Comparison of ENCODE assay signal across 1 cellular context in the genomic region with DNA sequence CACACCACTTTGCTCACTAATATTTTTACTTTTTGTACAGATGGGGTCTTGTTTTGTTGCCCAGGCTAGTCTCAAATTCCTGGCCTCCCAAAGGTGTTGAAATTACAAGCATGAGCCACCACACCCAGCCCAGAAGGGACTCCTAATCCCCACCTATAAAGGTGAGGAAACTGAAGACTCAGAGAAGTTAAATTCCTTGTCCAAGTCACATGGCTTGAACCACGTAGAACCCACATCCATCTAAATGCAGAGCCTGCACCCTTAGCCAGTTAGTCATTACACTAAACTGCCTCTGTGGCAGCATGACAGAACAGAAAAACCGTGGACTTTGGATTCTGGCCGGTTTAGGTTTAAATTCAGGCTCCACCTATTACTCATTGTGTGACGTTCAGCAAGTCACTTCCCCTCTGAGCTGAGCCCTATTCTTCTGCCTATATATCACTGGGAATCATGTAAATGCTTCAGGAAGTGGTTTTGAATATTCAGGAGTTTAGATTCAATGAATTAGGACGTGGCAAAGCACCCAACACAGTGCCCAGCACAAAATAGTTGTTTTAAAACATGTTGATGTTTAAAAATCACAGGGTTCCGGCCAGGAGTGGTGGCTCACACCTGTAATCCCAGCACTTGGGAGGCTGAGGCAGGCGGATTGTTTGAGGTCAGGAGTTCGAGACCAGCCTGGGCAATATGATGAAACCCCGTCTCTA.
TF ChIP-seq lines count a peak whose summit lies in the region.

No MANE protein-coding gene starts in this region.

TF ChIP-seq in HepG2, 621 proteins besides CTCF, POLR2A, EP300 and RAD21 (continued from another document and continues in another):
- no peak for TF ChIP-seq RFXAP (CRISPR knock-in tag; IDR thresholded peaks at IDR 0.05; ENCODE audit: borderline replicate concordance)
- TF ChIP-seq GRHL1 (CRISPR knock-in tag; conservative IDR thresholded peaks at IDR 0.05) = no peak
- no peak for TF ChIP-seq ZNF30 (CRISPR knock-in tag; IDR thresholded peaks at IDR 0.05)
- TF ChIP-seq SNAI1 (CRISPR knock-in tag; IDR thresholded peaks at IDR 0.05; ENCODE audit: borderline replicate concordance) = no peak
- TF ChIP-seq ZNF570 (CRISPR knock-in tag; IDR thresholded peaks at IDR 0.05; ENCODE audit: borderline replicate concordance) = no peak
- no peak for TF ChIP-seq ZBTB46 (CRISPR knock-in tag; IDR thresholded peaks at IDR 0.05; ENCODE audit: borderline replicate concordance)
- no peak; the same call in 1 of the 2 replicates for TF ChIP-seq RAD51 (IDR thresholded peaks at IDR 0.05; ENCODE audit: borderline replicate concordance)
- TF ChIP-seq, protein P1, sequence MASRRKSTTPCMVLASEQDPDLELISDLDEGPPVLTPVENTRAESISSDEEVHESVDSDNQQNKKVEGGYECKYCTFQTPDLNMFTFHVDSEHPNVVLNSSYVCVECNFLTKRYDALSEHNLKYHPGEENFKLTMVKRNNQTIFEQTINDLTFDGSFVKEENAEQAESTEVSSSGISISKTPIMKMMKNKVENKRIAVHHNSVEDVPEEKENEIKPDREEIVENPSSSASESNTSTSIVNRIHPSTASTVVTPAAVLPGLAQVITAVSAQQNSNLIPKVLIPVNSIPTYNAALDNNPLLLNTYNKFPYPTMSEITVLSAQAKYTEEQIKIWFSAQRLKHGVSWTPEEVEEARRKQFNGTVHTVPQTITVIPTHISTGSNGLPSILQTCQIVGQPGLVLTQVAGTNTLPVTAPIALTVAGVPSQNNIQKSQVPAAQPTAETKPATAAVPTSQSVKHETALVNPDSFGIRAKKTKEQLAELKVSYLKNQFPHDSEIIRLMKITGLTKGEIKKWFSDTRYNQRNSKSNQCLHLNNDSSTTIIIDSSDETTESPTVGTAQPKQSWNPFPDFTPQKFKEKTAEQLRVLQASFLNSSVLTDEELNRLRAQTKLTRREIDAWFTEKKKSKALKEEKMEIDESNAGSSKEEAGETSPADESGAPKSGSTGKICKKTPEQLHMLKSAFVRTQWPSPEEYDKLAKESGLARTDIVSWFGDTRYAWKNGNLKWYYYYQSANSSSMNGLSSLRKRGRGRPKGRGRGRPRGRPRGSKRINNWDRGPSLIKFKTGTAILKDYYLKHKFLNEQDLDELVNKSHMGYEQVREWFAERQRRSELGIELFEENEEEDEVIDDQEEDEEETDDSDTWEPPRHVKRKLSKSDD (CRISPR knock-in tag; IDR thresholded peaks at IDR 0.05; ENCODE audit: low read depth) = no peak
- TF ChIP-seq ETV5 (CRISPR knock-in tag; IDR thresholded peaks at IDR 0.05; ENCODE audit: borderline replicate concordance) = peak; percentile 40; the same call in 1 of the 2 replicates
- TF ChIP-seq, protein P2, sequence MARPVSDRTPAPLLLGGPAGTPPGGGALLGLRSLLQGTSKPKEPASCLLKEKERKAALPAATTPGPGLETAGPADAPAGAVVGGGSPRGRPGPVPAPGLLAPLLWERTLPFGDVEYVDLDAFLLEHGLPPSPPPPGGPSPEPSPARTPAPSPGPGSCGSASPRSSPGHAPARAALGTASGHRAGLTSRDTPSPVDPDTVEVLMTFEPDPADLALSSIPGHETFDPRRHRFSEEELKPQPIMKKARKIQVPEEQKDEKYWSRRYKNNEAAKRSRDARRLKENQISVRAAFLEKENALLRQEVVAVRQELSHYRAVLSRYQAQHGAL (CRISPR knock-in tag; IDR thresholded peaks at IDR 0.05; ENCODE audit: not compliant biosample characterization) = no peak
- TF ChIP-seq NR3C1 (CRISPR knock-in tag; IDR thresholded peaks at IDR 0.05) = no peak
- no peak for TF ChIP-seq NKX3-1 (CRISPR knock-in tag; IDR thresholded peaks at IDR 0.05)
- TF ChIP-seq, protein P3, sequence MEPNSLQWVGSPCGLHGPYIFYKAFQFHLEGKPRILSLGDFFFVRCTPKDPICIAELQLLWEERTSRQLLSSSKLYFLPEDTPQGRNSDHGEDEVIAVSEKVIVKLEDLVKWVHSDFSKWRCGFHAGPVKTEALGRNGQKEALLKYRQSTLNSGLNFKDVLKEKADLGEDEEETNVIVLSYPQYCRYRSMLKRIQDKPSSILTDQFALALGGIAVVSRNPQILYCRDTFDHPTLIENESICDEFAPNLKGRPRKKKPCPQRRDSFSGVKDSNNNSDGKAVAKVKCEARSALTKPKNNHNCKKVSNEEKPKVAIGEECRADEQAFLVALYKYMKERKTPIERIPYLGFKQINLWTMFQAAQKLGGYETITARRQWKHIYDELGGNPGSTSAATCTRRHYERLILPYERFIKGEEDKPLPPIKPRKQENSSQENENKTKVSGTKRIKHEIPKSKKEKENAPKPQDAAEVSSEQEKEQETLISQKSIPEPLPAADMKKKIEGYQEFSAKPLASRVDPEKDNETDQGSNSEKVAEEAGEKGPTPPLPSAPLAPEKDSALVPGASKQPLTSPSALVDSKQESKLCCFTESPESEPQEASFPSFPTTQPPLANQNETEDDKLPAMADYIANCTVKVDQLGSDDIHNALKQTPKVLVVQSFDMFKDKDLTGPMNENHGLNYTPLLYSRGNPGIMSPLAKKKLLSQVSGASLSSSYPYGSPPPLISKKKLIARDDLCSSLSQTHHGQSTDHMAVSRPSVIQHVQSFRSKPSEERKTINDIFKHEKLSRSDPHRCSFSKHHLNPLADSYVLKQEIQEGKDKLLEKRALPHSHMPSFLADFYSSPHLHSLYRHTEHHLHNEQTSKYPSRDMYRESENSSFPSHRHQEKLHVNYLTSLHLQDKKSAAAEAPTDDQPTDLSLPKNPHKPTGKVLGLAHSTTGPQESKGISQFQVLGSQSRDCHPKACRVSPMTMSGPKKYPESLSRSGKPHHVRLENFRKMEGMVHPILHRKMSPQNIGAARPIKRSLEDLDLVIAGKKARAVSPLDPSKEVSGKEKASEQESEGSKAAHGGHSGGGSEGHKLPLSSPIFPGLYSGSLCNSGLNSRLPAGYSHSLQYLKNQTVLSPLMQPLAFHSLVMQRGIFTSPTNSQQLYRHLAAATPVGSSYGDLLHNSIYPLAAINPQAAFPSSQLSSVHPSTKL (CRISPR knock-in tag; IDR thresholded peaks at IDR 0.05) = peak; percentile 62
- TF ChIP-seq RERE (CRISPR knock-in tag; IDR thresholded peaks at IDR 0.05; ENCODE audit: low read depth) = no peak
- TF ChIP-seq MXD4 (CRISPR knock-in tag; IDR thresholded peaks at IDR 0.05) = no peak
- peak; percentile 24; the same call in 1 of the 2 replicates for TF ChIP-seq MLX (CRISPR knock-in tag; IDR thresholded peaks at IDR 0.05)
- TF ChIP-seq SAP130 (CRISPR knock-in tag; IDR thresholded peaks at IDR 0.05; ENCODE audit: low read depth) = peak; percentile 95
- TF ChIP-seq MAX (IDR thresholded peaks at IDR 0.05) = peak; percentile 63
- TF ChIP-seq ELF3 (CRISPR knock-in tag; IDR thresholded peaks at IDR 0.05) = peak; percentile 66
